Comparison of ENCODE assay signal across 8 cellular contexts in genomic region chr3:155744091-155744625, GRCh38. TPM values are rescaled to one million over a fixed set of nuclear protein-coding genes. Genes with fewer than 3 reads are reported as not detected.
DNase-seq lines count a peak whose midpoint lies in the region; ATAC-seq and TF ChIP-seq lines count a peak whose summit lies in the region.

No MANE protein-coding gene starts in this region.

- 1% methylated on average over 29 of the region's 46 CpGs for WGBS in esophagus muscularis mucosa
- WGBS in tibial nerve, 2 donors: 1% methylated on average over 32 to 43 of the region's 46 CpGs

- no peaks in the 10 kb centered on the region for H3K36me3 Mint-ChIP-seq in natural killer cell

- peaks cover 6 to 35% (median 31%) of the 10 kb centered on the region in 4 donors for H3K4me1 ChIP-seq in esophagus muscularis mucosa
- H3K4me1 ChIP-seq in tibial nerve: peaks cover 0 to 21% (median 0%) of the 10 kb centered on the region in 4 donors

- H3K27me3 Mint-ChIP-seq in natural killer cell (ENCODE audit: low read depth in 2 of 2): peaks cover 45 to 77% of the 10 kb centered on the region in 2 donors

- peaks cover 0 to 12% (median 0%) of the 10 kb centered on the region in 4 donors for H3K27me3 ChIP-seq in esophagus muscularis mucosa
- no peaks in the 10 kb centered on the region for H3K27me3 ChIP-seq in tibial nerve

- TF ChIP-seq CTCF in esophagus muscularis mucosa (IDR thresholded peaks at IDR 0.05) (no peak), natural killer cell (IDR thresholded peaks at IDR 0.05) (no peak), tibial nerve (IDR thresholded peaks at IDR 0.05) (no peak)

- intact Hi-C loops in esophagus muscularis mucosa (cut with DNase I): no loop called here
- intact Hi-C loops in natural killer cell (cut with micrococcal nuclease): loop anchor here (10.0 kb wide), 1 partner anchor 131 kb away; the partner anchor contains the start of gene GMPS

- TF ChIP-seq POLR2A in esophagus muscularis mucosa (IDR thresholded peaks at IDR 0.05; ENCODE audit: low read depth) (no peak), tibial nerve (IDR thresholded peaks at IDR 0.05) (no peak)

- H3K4me3 ChIP-seq in esophagus muscularis mucosa: peak overlapping the region; percentile 62 to 69 (median 66)
- H3K4me3 ChIP-seq in tibial nerve: peak overlapping the region; percentile 38 to 71 (median 66)

- DNase-seq in 8988T (peak; percentile 82), NCI-H524 (lab: John Stamatoyannopoulos, UW) (peak; percentile 55 to 83), activated T-cell treated with anti-CD3 and anti-CD28 coated beads for 24 hours (ENCODE audit: low read depth) (peak; percentile 32), esophagus muscularis mucosa (ENCODE audit: extremely low spot score) (no peak), natural killer cell (no peak), tibial nerve (ENCODE audit: low spot score in 2 of 2) (no peak)

- H3K27ac Mint-ChIP-seq in natural killer cell: peak overlapping the region in 1 of 2 donors; percentile 79

- peak overlapping the region in 1 of 4 donors; percentile 53 for H3K27ac ChIP-seq in esophagus muscularis mucosa (replicated peaks in 1 of 4)
- peak overlapping the region in 2 of 4 donors; percentile 8 to 60 for H3K27ac ChIP-seq in tibial nerve

- TF ChIP-seq EP300 in esophagus muscularis mucosa (IDR thresholded peaks at IDR 0.05) (no peak), tibial nerve (IDR thresholded peaks at IDR 0.05) (no peak)

- no peaks in the 10 kb centered on the region for H3K9me3 Mint-ChIP-seq in natural killer cell

- H3K36me3 ChIP-seq in esophagus muscularis mucosa (no peaks in the 10 kb centered on the region), tibial nerve (no peaks in the 10 kb centered on the region)

- peaks cover 17 to 24% of the 10 kb centered on the region in 2 donors for H3K4me1 Mint-ChIP-seq in natural killer cell

- no peaks in the 10 kb centered on the region for H3K9me3 ChIP-seq in esophagus muscularis mucosa
- H3K9me3 ChIP-seq in tibial nerve: no peaks in the 10 kb centered on the region

- ATAC-seq in GM18868 (IDR thresholded peaks at IDR 0.05; ENCODE audit: unreplicated experiment) (peak; percentile 50), HG03159 (IDR thresholded peaks at IDR 0.05; ENCODE audit: unreplicated experiment) (peak; percentile 46), natural killer cell (peak in 2 of 3 donors; percentile 19 to 32)

- peak overlapping the region; percentile 94 for H3K4me3 Mint-ChIP-seq in natural killer cell

RNA-seq across cellular contexts. Expression of gene PLCH1, which starts 0.7 kb away (rescaled TPM):
- total RNA-seq in esophagus muscularis mucosa (under 1 TPM; under 0.01 to 0.52 (median 0.36) TPM), natural killer cell (under 1 TPM; 0.05 to 0.26 (median 0.08) TPM), tibial nerve (1 to 10 TPM; 1.4 to 7.0 (median 2.0) TPM)

Comparison
In these comparisons a context has a peak if more than half of its experiments do, and no peak if none do; other contexts are left out.
1. DNase-seq: peak in 8988T (single experiment), NCI-H524 (2 of 2) and activated T-cell treated with anti-CD3 and anti-CD28 coated beads for 24 hours (single experiment); none in esophagus muscularis mucosa (single experiment), natural killer cell (single experiment) and tibial nerve (0 of 2).
2. Peak in every context shown above with its lines, with median percentiles within 50 percentile points of each other: ATAC-seq.